8 cellular contexts compared by ENCODE assay signal in the genomic region with DNA sequence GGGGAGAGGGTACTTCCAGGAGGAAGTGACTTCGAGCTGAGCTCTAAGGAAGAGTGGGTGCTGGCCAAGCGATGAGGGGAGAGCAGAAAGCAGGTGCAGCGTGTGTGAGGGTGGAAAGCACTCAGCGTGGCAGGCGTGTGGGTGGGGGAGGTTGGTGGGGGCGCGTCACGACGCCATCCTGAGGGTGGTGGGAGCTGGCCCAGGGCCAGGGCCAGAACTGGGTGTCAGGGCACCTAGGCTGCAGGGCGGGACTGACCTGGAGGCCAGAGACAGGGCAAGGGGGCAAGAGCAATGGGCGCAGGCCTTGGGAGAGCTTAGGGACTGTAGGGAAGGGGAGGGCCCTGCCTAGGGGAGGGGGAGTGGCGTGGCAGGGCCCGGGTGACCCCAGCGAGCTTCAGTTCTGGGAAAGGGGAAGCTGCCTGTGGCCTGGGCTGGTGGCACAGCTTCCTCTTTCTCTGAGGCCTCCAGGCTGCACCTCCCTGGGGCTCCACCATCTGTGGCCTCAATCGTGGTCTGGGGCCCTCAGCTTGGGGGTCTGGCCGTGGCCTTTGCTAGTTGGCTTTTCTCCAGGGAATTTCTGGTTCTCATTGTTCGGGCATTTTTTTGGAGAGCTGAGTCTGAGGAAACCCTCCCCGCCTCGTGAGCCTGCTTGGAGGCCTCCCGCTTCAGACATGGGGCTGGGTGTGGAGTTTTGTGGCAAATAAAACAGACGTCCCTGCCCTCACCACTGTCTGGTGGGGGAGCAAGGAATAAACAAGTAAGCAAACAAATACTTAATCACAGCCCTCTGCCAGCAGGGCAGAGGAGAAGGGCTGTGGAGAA. TPM values are rescaled to one million over a fixed set of nuclear protein-coding genes. Genes with fewer than 3 reads are reported as not detected.
DNase-seq lines count a peak whose midpoint lies in the region; ATAC-seq and TF ChIP-seq lines count a peak whose summit lies in the region.

No MANE protein-coding gene starts in this region.

- ATAC-seq in GM19328 (IDR thresholded peaks at IDR 0.05; ENCODE audit: unreplicated experiment) = peak; percentile 47

- DNase-seq in CD14-positive monocyte (ENCODE audit: low spot score) (peak; percentile 93), KG1 (lab: John Stamatoyannopoulos, UW) (peak; percentile 94), adrenal gland (peak; percentile 47 to 70 (median 60)), NK-92 (lab: John Stamatoyannopoulos, UW; ENCODE audit: unreplicated experiment) (no peak), COR-L47 (lab: John Stamatoyannopoulos, UW) (no peak), NCI-H1048 (lab: John Stamatoyannopoulos, UW) (no peak)

- WGBS in adrenal gland, 4 donors = 62 to 75% (median 67%) methylated on average over 19 to 21 of the region's 21 CpGs
- 81 to 90% methylated on average over 15 to 16 of the region's 21 CpGs for WGBS in mesodermal cell (ENCODE audit: insufficient coverage in 2 of 2), 2 experiments

- no peak for TF ChIP-seq POLR2A in adrenal gland (IDR thresholded peaks at IDR 0.05)

- H3K4me1 Mint-ChIP-seq in CD14-positive monocyte = peaks cover 99% of the 10 kb centered on the region

- peak overlapping the region in 3 of 5 donors; percentile 24 to 78 (median 69) for H3K27ac ChIP-seq in adrenal gland
- peak overlapping the region; percentile 23 for H3K27ac ChIP-seq in mesodermal cell (ENCODE audit: low read depth, low read length, severe bottlenecking)

- no peaks in the 10 kb centered on the region for H3K27me3 Mint-ChIP-seq in CD14-positive monocyte (ENCODE audit: low read depth in 3 of 3)

- intact Hi-C loops in CD14-positive monocyte (cut with micrococcal nuclease) = loop anchor here in 1 of 2 donors (5.0 kb wide), 1 partner anchor 78 kb away; the partner anchor contains the start of gene ARHGEF17
- intact Hi-C loops in adrenal gland (cut with DNase I) = no loop called here

- H3K9me3 Mint-ChIP-seq in CD14-positive monocyte = no peaks in the 10 kb centered on the region

- H3K4me1 ChIP-seq in adrenal gland (replicated peaks in 1 of 2) (peaks cover 0 to 30% of the 10 kb centered on the region in 2 donors), mesodermal cell (ENCODE audit: control insufficient read depth, insufficient read depth, low read length, poor library complexity, severe bottlenecking) (peaks cover 40% of the 10 kb centered on the region)

- H3K36me3 Mint-ChIP-seq in CD14-positive monocyte = peaks cover 47 to 71% of the 10 kb centered on the region in 2 donors

- TF ChIP-seq CTCF in CD14-positive monocyte (IDR thresholded peaks at IDR 0.05) (no peak), adrenal gland (IDR thresholded peaks at IDR 0.05) (no peak)

- H3K36me3 ChIP-seq in adrenal gland (replicated peaks in 1 of 2) (no peaks in the 10 kb centered on the region), mesodermal cell (ENCODE audit: control insufficient read depth, insufficient read depth, low read length) (peaks cover 5% of the 10 kb centered on the region)

- peak overlapping the region; percentile 95 to 99 (median 98) for H3K27ac Mint-ChIP-seq in CD14-positive monocyte

- no peak overlapping the region for H3K4me3 ChIP-seq in adrenal gland
- H3K4me3 ChIP-seq in mesodermal cell (ENCODE audit: extremely low read depth, insufficient read depth, low read length, poor library complexity, severe bottlenecking) = no peak overlapping the region

- no peaks in the 10 kb centered on the region for H3K27me3 ChIP-seq in adrenal gland

- no peaks in the 10 kb centered on the region for H3K9me3 ChIP-seq in adrenal gland (replicated peaks in 1 of 3)
- no peaks in the 10 kb centered on the region for H3K9me3 ChIP-seq in mesodermal cell (ENCODE audit: control insufficient read depth, low read length)

- peak overlapping the region; percentile 69 to 83 for H3K4me3 Mint-ChIP-seq in CD14-positive monocyte

RNA-seq across cellular contexts. Expression of gene RELT, which starts 8.9 kb away (rescaled TPM):
- polyA plus RNA-seq in CD14-positive monocyte (10 to 100 TPM; 16.4 to 27.3 TPM), adrenal gland (1 to 10 TPM in 2 of 3 donors, under 1 TPM in 1; 0.73 to 4.7 (median 2.3) TPM)
- total RNA-seq in adrenal gland = 1 to 10 TPM; 4.4 to 8.7 (median 6.4) TPM
- polyA plus RNA-seq in mesodermal cell (2013, experiment 1 of 2) = 9.1 TPM
- 6.0 TPM for polyA plus RNA-seq in mesodermal cell (2013, experiment 2 of 2)

Comparison
In these comparisons a context has a peak if more than half of its experiments do, and no peak if none do; other contexts are left out.
1. DNase-seq: peak in CD14-positive monocyte (single experiment), KG1 (single experiment) and adrenal gland (7 of 7); none in NK-92 (single experiment), COR-L47 (single experiment) and NCI-H1048 (single experiment).